In genomic region chr3:184380210-184380626, GRCh38 we compare ENCODE assay signal across 8 cellular contexts.
DNase-seq lines count a peak whose midpoint lies in the region; ATAC-seq and TF ChIP-seq lines count a peak whose summit lies in the region.

No MANE protein-coding gene starts in this region.

- H3K9me3 ChIP-seq in iPS-15b (ENCODE audit: control insufficient read depth, insufficient read depth, low read length) = no peaks in the 10 kb centered on the region

- no peak overlapping the region for H3K9ac ChIP-seq in iPS-15b (ENCODE audit: low read depth, low read length)

- H3K4me3 ChIP-seq in astrocyte of the spinal cord (ENCODE audit: low read depth, low read length) (no peak overlapping the region), iPS-15b (ENCODE audit: low read depth, low read length) (peak overlapping the region; percentile 68), skin epidermis (peak overlapping the region; percentile 25 to 49 (median 41))

- no peak for ATAC-seq in HG03097 (IDR thresholded peaks at IDR 0.05; ENCODE audit: low FRiP score, unreplicated experiment)

- no peak for TF ChIP-seq CTCF in astrocyte of the spinal cord (IDR thresholded peaks at IDR 0.05; ENCODE audit: low read depth, low read length)

- DNase-seq in DMS 273 treated with DMSO at 0.1 percent for 48 hours (lab: John Stamatoyannopoulos, UW) = peak; percentile 11
- DNase-seq in NCI-H1694 (lab: John Stamatoyannopoulos, UW) = peak; percentile 7
- DNase-seq in astrocyte of the spinal cord (ENCODE audit: low read depth, low spot score) = peak; percentile 19
- no peak for DNase-seq in activated gamma-delta T cell (lab: John Stamatoyannopoulos, UW)
- DNase-seq in activated CD8-positive, alpha-beta memory T cell treated with anti-CD3 and anti-CD28 coated beads, Interleukin-2, amount 50 U/mL, for 48 hours = no peak

- H3K27ac ChIP-seq in skin epidermis = peak overlapping the region in 7 of 21 experiments; percentile 24 to 76 (median 50)

- in situ Hi-C loops in astrocyte of the spinal cord (cut with HindIII; ENCODE audit: low sequenced_read_pairs) = no loop called here

- H3K27me3 ChIP-seq in iPS-15b (ENCODE audit: control insufficient read depth, insufficient read depth, low read length) = peaks cover 71% of the 10 kb centered on the region

- H3K4me1 ChIP-seq in iPS-15b (ENCODE audit: control insufficient read depth, insufficient read depth, low read length) = peaks cover 8% of the 10 kb centered on the region

- no peaks in the 10 kb centered on the region for H3K36me3 ChIP-seq in iPS-15b (ENCODE audit: control insufficient read depth, insufficient read depth, low read length)

Comparison
In these comparisons a context has a peak if more than half of its experiments do, and no peak if none do; other contexts are left out.
1. DNase-seq: peak in DMS 273 treated with DMSO at 0.1 percent for 48 hours (single experiment), NCI-H1694 (single experiment) and astrocyte of the spinal cord (single experiment); none in activated gamma-delta T cell (single experiment) and activated CD8-positive, alpha-beta memory T cell treated with anti-CD3 and anti-CD28 coated beads, Interleukin-2, amount 50 U/mL, for 48 hours (single experiment).